In the genomic region with DNA sequence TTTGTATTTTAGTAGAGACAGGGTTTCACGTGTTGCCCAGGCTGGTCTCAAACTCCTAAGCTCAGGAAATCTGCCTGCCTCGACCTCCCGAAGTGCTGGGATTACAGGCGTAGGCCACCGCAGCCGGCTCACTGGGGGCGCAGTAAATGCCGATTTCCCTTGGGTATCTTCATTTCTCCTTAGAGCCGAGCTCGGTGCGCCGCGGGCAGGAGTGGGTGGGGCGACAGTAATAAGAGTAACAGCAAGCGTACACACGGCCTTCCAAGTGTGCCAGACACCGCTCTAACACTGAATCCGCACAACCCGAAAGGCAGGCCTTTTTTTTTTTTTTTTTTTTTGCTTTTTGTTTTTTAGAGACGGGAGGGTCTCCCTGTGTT, we compare ENCODE assay signal across 8 cellular contexts. TPM values are rescaled to one million over a fixed set of nuclear protein-coding genes. Genes with fewer than 3 reads are reported as not detected.
DNase-seq lines count a peak whose midpoint lies in the region; ATAC-seq and TF ChIP-seq lines count a peak whose summit lies in the region.

No MANE protein-coding gene starts in this region.

- 0 to 1% (median 1%) methylated on average over 20 of the region's 20 CpGs for WGBS in ovary, 3 donors

- H3K36me3 ChIP-seq in NT2/D1 (ENCODE audit: insufficient read depth, insufficient read length, low read length), result peaks cover 30% of the 10 kb centered on the region
- H3K36me3 ChIP-seq in ovary, result no peaks in the 10 kb centered on the region

- H3K4me1 ChIP-seq in NT2/D1 (ENCODE audit: insufficient read depth, insufficient read length) (no peaks in the 10 kb centered on the region), ovary (ENCODE audit: insufficient read depth) (peaks cover 4% of the 10 kb centered on the region)

- DNase-seq in NT2/D1 (ENCODE audit: low read depth, low spot score) (no peak), activated T-helper 1 cell treated with Interleukin-2 at 50 U/mL for 16 hours (ENCODE audit: low read depth) (peak; percentile 44), fibroblast of the aortic adventitia (ENCODE audit: low read depth) (no peak), ovary (peak in 2 of 5 donors; percentile 36 to 39), G401 (ENCODE audit: low spot score) (no peak), retina (no peak)

- peak overlapping the region in 1 of 2 donors; percentile 74 for H3K27ac ChIP-seq in ovary

- TF ChIP-seq CTCF in GM12875 (IDR thresholded peaks at IDR 0.05; ENCODE audit: borderline replicate concordance, insufficient read depth, low read depth, low read length), result no peak
- TF ChIP-seq CTCF in fibroblast of the aortic adventitia (IDR thresholded peaks at IDR 0.05; ENCODE audit: insufficient read depth, low read length), result no peak
- no peak for TF ChIP-seq CTCF in ovary (IDR thresholded peaks at IDR 0.05)

- peak overlapping the region; percentile 76 for H3K9ac ChIP-seq in NT2/D1 (ENCODE audit: insufficient read length, low read depth)

- H3K27me3 ChIP-seq in NT2/D1 (ENCODE audit: insufficient read depth, insufficient read length) (no peaks in the 10 kb centered on the region), ovary (no peaks in the 10 kb centered on the region)

- H3K4me3 ChIP-seq in GM12875 (ENCODE audit: low read depth, low read length) (peak overlapping the region; percentile 96), NT2/D1 (ENCODE audit: insufficient read length, low read depth) (peak overlapping the region; percentile 95), fibroblast of the aortic adventitia (ENCODE audit: low read depth, low read length) (peak overlapping the region; percentile 95), ovary (peak overlapping the region; percentile 83)

- in situ Hi-C loops in G401 (cut with HindIII; ENCODE audit: low sequenced_read_pairs), result no loop called here

- intact Hi-C loops in ovary (cut with DNase I), result loop anchor here in 2 of 4 donors (5.0 to 10.0 kb wide), 3 partner anchors 291 to 813 kb away; partner anchors contain the start of gene RPS19BP1 (in 1 of the 2)

- no peak for TF ChIP-seq EP300 in ovary (IDR thresholded peaks at IDR 0.05)

- H3K9me3 ChIP-seq in NT2/D1 (ENCODE audit: insufficient read depth, low read length), result no peaks in the 10 kb centered on the region
- H3K9me3 ChIP-seq in ovary, result no peaks in the 10 kb centered on the region

- ATAC-seq in HG02840 (IDR thresholded peaks at IDR 0.05; ENCODE audit: low FRiP score, unreplicated experiment), result peak; percentile 32

- no peak for TF ChIP-seq POLR2A in ovary (IDR thresholded peaks at IDR 0.05)

RNA-seq across cellular contexts. Expression of gene ADSL, which starts 0.5 kb away (rescaled TPM):
- total RNA-seq in fibroblast of the aortic adventitia (ENCODE audit: low replicate concordance) (84.8 and 107 TPM in 2 replicates), ovary (10 to 100 TPM; 45.1 to 63.5 (median 49.7) TPM)
- polyA plus RNA-seq in ovary, result 10 to 100 TPM; 48.8 to 61.5 TPM
- total RNA-seq in G401 (2014; rRNA removed; shearing (Covaris generic)), result 264 and 285 TPM in 2 replicates

RNA-seq across cellular contexts. Expression of gene SGSM3, which starts 24.6 kb away (rescaled TPM):
- total RNA-seq in fibroblast of the aortic adventitia (ENCODE audit: low replicate concordance) (20.2 and 47.0 TPM in 2 replicates), ovary (10 to 100 TPM; 32.0 to 55.9 (median 43.9) TPM)
- 10 to 100 TPM in 1 of 2 donors, 1 to 10 TPM in 1; 5.7 to 56.2 TPM for polyA plus RNA-seq in ovary
- 97.5 and 110 TPM in 2 replicates for total RNA-seq in G401 (2014; rRNA removed; shearing (Covaris generic))
